ENCODE assay signal across 17 cellular contexts in genomic region chr4:8316911-8317351, GRCh38. TPM values are rescaled to one million over a fixed set of nuclear protein-coding genes. Genes with fewer than 3 reads are reported as not detected.
DNase-seq lines count a peak whose midpoint lies in the region; ATAC-seq, FAIRE-seq and TF ChIP-seq lines count a peak whose summit lies in the region.
"Had no signal": no experiment of that assay in that cellular context is flagged by ENCODE, and none has a peak within 500 bp of the region (broad histone marks: within the 10 kb centered on the region; RNA-seq: fewer than 3 reads in every experiment).

No MANE protein-coding gene starts in this region.

- no peak overlapping the region for H3K23ac ChIP-seq in H1 (ENCODE audit: insufficient read length)

- no peaks in the 10 kb centered on the region for H3K79me2 ChIP-seq in H1 (ENCODE audit: control insufficient read depth in 1 of 2, insufficient read depth in 2 of 2, low read length in 2 of 2)

- no peak overlapping the region for H3K9ac ChIP-seq in H1 (replicated peaks in 1 of 4; ENCODE audit: extremely low read depth in 1 of 4, low read depth in 3 of 4, low read length in 3 of 4)

- no peak overlapping the region for H2AK5ac ChIP-seq in H1 (ENCODE audit: low read depth, low read length)

- H3K9me3 ChIP-seq in H1 (ENCODE audit: insufficient read depth in 2 of 2, low read depth in 1 of 2, low read length in 1 of 2): no peaks in the 10 kb centered on the region; a peak in 2 of 4 replicates
- H3K9me3 ChIP-seq in aorta (ENCODE audit: control insufficient read depth, low read length): no peaks in the 10 kb centered on the region
- H3K9me3 ChIP-seq: body of pancreas had no signal

- H2BK20ac ChIP-seq in H1 (ENCODE audit: low read length): peak overlapping the region; percentile 56; the same call in 1 of the 2 replicates

- H3K23me2 ChIP-seq in H1 (ENCODE audit: low read depth, low read length): peaks cover 6% of the 10 kb centered on the region; the same call in 1 of the 2 replicates

- H3K27me3 Mint-ChIP-seq in osteocyte (ENCODE audit: unreplicated experiment): peaks cover 21% of the 10 kb centered on the region

- no peak overlapping the region for H3K14ac ChIP-seq in H1 (ENCODE audit: insufficient read length)

- POLR2A ChIA-PET in H1 (lab: Charles Lee; ENCODE audit: partially characterized antibody): no interaction called here

- WGBS in H1 (ENCODE audit: extremely low coverage in 1 of 2, insufficient coverage in 1 of 2, insufficient read length in 1 of 2, insufficient replicate concordance in 2 of 2, low coverage in 1 of 2, low lambda C conversion rate in 2 of 2, missing lambda C conversion rate in 1 of 2), 2 experiments: 91% methylated on average over 13 of the region's 15 CpGs; no CpG with 5 or more reads in 1 of the 2 experiments
- WGBS in aorta, 2 donors: 89 to 93% methylated on average over 15 of the region's 15 CpGs

- H3K56ac ChIP-seq in H1 (replicated peaks; ENCODE audit: insufficient read length, low read depth, low read length): no peak overlapping the region

- H4K5ac ChIP-seq in H1 (ENCODE audit: insufficient read length, low read depth, low read length): no peak overlapping the region

- H3K4ac ChIP-seq in H1 (replicated peaks; ENCODE audit: insufficient read length, low read depth, low read length): no peak overlapping the region

- CTCF ChIA-PET in H1 (lab: Charles Lee; ENCODE audit: partially characterized antibody): interaction anchor here (1.1 to 8.0 kb wide), 5 partner anchors 9 to 93 kb away, joined by 3 to 94 read pairs (median 5); no protein-coding TSS in a partner anchor

- no peaks in the 10 kb centered on the region for H3K36me3 Mint-ChIP-seq in osteocyte (ENCODE audit: unreplicated experiment)

- no peak for TF ChIP-seq EP300 in H1 (IDR thresholded peaks at IDR 0.05; ENCODE audit: borderline replicate concordance in 1 of 2, low read depth in 2 of 2, low read length in 2 of 2)

- H2AFZ ChIP-seq in H1 (ENCODE audit: low read length): no peak overlapping the region

- intact Hi-C loops in Right ventricle myocardium superior (cut with DNase I): loop anchor here (5.0 kb wide), 1 partner anchor 85 kb away; no protein-coding TSS in a partner anchor
- intact Hi-C loops in Right ventricle myocardium inferior (cut with DNase I): no loop called here
- intact Hi-C loops in aorta (cut with DNase I): loop anchor here in 1 of 2 donors (5.0 kb wide), 1 partner anchor 40 kb away; no protein-coding TSS in a partner anchor

- H3K4me3 ChIP-seq in H1 (ENCODE audit: extremely low read depth in 1 of 4, insufficient read depth in 2 of 4, low read depth in 3 of 4, low read length in 4 of 4): no peak overlapping the region
- no peak overlapping the region for H3K4me3 ChIP-seq in aorta (ENCODE audit: low read length in 2 of 2)
- H3K4me3 ChIP-seq: body of pancreas had no signal

- ATAC-seq in Right ventricle myocardium superior (ENCODE audit: poor library complexity): no peak
- no peak for ATAC-seq in Right ventricle myocardium inferior
- ATAC-seq in aorta (ENCODE audit: low FRiP score): no peak
- ATAC-seq in HG02759 (IDR thresholded peaks at IDR 0.05; ENCODE audit: unreplicated experiment): no peak
- ATAC-seq in HG02870 (IDR thresholded peaks at IDR 0.05; ENCODE audit: unreplicated experiment): no peak
- no peak for ATAC-seq in GM18907 (IDR thresholded peaks at IDR 0.05; ENCODE audit: unreplicated experiment)
- ATAC-seq: body of pancreas; stimulated activated naive B cell treated with anti-CD40 and anti-IgM and Interleukin-4, amounts not matched to agents 10 μg/mL and 1 μg/mL and 100 μg/mL, for 72 hours had no signal

- H3K4me1 Mint-ChIP-seq in osteocyte (ENCODE audit: unreplicated experiment): peaks cover 17% of the 10 kb centered on the region
- H3K4me1 Mint-ChIP-seq: naive B cell had no signal

- H4K8ac ChIP-seq in H1 (ENCODE audit: extremely low read depth, insufficient read depth, low read length): no peak overlapping the region

- H2BK15ac ChIP-seq in H1 (ENCODE audit: low read length): peak overlapping the region; percentile 63; the same call in 1 of the 2 replicates

- H4K20me1 ChIP-seq in H1 (replicated peaks in 1 of 2; ENCODE audit: control insufficient read depth in 1 of 2, insufficient read depth in 2 of 2, low read length in 2 of 2): peaks cover 0 to 4% of the 10 kb centered on the region in 2 experiments

- H2BK12ac ChIP-seq in H1 (ENCODE audit: low read depth, low read length): peak overlapping the region; percentile 93; the same call in 1 of the 2 replicates

- H3K79me1 ChIP-seq in H1 (ENCODE audit: low read depth, low read length): no peaks in the 10 kb centered on the region

- H3K27me3 ChIP-seq in H1 (replicated peaks in 1 of 4; ENCODE audit: control insufficient read depth in 3 of 4, extremely low read depth in 1 of 4, insufficient read depth in 3 of 4, low read length in 3 of 4) (no peaks in the 10 kb centered on the region), aorta (ENCODE audit: control insufficient read depth in 1 of 2, insufficient read depth in 2 of 2, low read length in 1 of 2) (no peaks in the 10 kb centered on the region)
- H3K27me3 ChIP-seq: body of pancreas, foreskin keratinocyte had no signal

- peak overlapping the region; percentile 45; the same call in 1 of the 2 replicates for H2BK5ac ChIP-seq in H1 (ENCODE audit: low read depth, low read length)

- no peak for TF ChIP-seq POLR2A in H1 (IDR thresholded peaks at IDR 0.05; ENCODE audit: control extremely low read depth in 1 of 2, low read depth in 2 of 2, low read length in 2 of 2)

- H3K18ac ChIP-seq in H1 (ENCODE audit: extremely low read depth, low read length): no peak overlapping the region

- FAIRE-seq in H1 (lab: Jason Lieb, UNC): no peak
- FAIRE-seq: HepG2 had no signal

- TF ChIP-seq RAD21 in H1 (IDR thresholded peaks at IDR 0.05 in 1 of 2, conservative IDR thresholded peaks at IDR 0.05 in 1 of 2; ENCODE audit: low read depth in 2 of 2, low read length in 2 of 2): no peak

- TF ChIP-seq CTCF in H1 (IDR thresholded peaks at IDR 0.05; ENCODE audit: control extremely low read depth in 1 of 3, insufficient read depth in 1 of 3, low read depth in 1 of 3, low read length in 3 of 3) (no peak), osteocyte (IDR thresholded peaks at IDR 0.05) (no peak)

- no peak overlapping the region for H2BK120ac ChIP-seq in H1 (replicated peaks; ENCODE audit: low read depth, low read length)

- peak overlapping the region; percentile 67 for H4K91ac ChIP-seq in H1 (replicated peaks; ENCODE audit: insufficient read length, low read length)

- DNase-seq in Right ventricle myocardium superior: peak; percentile 31
- DNase-seq in Right ventricle myocardium inferior (ENCODE audit: missing footprints): no peak
- DNase-seq in H1 (ENCODE audit: low read depth in 1 of 2, low spot score in 2 of 2): peak in 1 of 2 experiments; percentile 47
- peak; percentile 83 for DNase-seq in osteocyte (ENCODE audit: extremely low spot score, unreplicated experiment)
- DNase-seq in aorta: peak; percentile 34 to 68
- DNase-seq: activated naive CD4-positive, alpha-beta T cell treated with Interleukin-2 at 50 U/mL for 16 hours; foreskin keratinocyte; naive B cell; NK-92 treated with Interleukin-12 subunit alpha and Interleukin-12 subunit beta, amount 100 ng/mL, for 24 hours; stimulated activated naive B cell treated with anti-CD40 and anti-IgM and Interleukin-4, amounts not matched to agents 10 μg/mL and 1 μg/mL and 100 μg/mL, for 72 hours; T-helper 1 cell had no signal

- H3K36me3 ChIP-seq in H1 (ENCODE audit: control insufficient read depth in 2 of 4, insufficient read depth in 4 of 4, low read length in 3 of 4) (no peaks in the 10 kb centered on the region), aorta (ENCODE audit: control insufficient read depth in 1 of 2, insufficient read depth in 2 of 2, low read length in 1 of 2) (no peaks in the 10 kb centered on the region)

- H3K4me2 ChIP-seq in H1 (ENCODE audit: insufficient read depth in 1 of 2, low read depth in 2 of 2, low read length in 2 of 2): no peak overlapping the region

- H3K4me1 ChIP-seq in H1 (replicated peaks in 1 of 4; ENCODE audit: control insufficient read depth in 3 of 4, insufficient read depth in 4 of 4, low read length in 3 of 4) (peaks cover 0 to 17% (median 12%) of the 10 kb centered on the region in 4 experiments; a peak in 6 of 7 replicates), aorta (ENCODE audit: control insufficient read depth in 1 of 2, insufficient read depth in 2 of 2, low read length in 2 of 2) (no peaks in the 10 kb centered on the region)

- H3K9me3 Mint-ChIP-seq in osteocyte (ENCODE audit: unreplicated experiment): peaks cover 19% of the 10 kb centered on the region

- H3K27ac Mint-ChIP-seq in osteocyte (ENCODE audit: unreplicated experiment): no peak overlapping the region
- H3K27ac Mint-ChIP-seq: naive B cell; stimulated activated naive B cell treated with anti-CD40 and anti-IgM and Interleukin-4, amounts not matched to agents 10 μg/mL and 1 μg/mL and 100 μg/mL, for 72 hours had no signal

- H3K4me3 Mint-ChIP-seq in osteocyte (ENCODE audit: unreplicated experiment): no peak overlapping the region
- H3K4me3 Mint-ChIP-seq: naive B cell; stimulated activated naive B cell treated with anti-CD40 and anti-IgM and Interleukin-4, amounts not matched to agents 10 μg/mL and 1 μg/mL and 100 μg/mL, for 72 hours had no signal

- no peak overlapping the region for H3K27ac ChIP-seq in H1 (ENCODE audit: low read depth, low read length)
- no peak overlapping the region for H3K27ac ChIP-seq in aorta (ENCODE audit: low read depth in 1 of 2, low read length in 2 of 2)
- H3K27ac ChIP-seq: body of pancreas, foreskin keratinocyte had no signal

TF ChIP-seq in H1, 55 proteins besides CTCF, POLR2A, EP300 and RAD21 (continues in another document):
- TF ChIP-seq KDM5A (IDR thresholded peaks at IDR 0.05; ENCODE audit: low read length) (no peak), POU5F1 (IDR thresholded peaks at IDR 0.05; ENCODE audit: low read depth, low read length) (no peak)

RNA-seq across cellular contexts. Expression of gene HTRA3, which starts 47.4 kb away (rescaled TPM):
- total RNA-seq in Right ventricle myocardium superior (123 TPM), Right ventricle myocardium inferior (131 TPM), osteocyte (0.16 and 0.37 TPM in 2 replicates), aorta (100 to 1,000 TPM in 1 of 2 donors, 10 to 100 TPM in 1; 31.8 to 129 TPM)
- total RNA-seq in H1 (2021; fragmentation: NEBNext Ultra II Directional; extraction: Animal tissue kit (Norgen Biotek cat#: 25700)): 2.9 and 3.2 TPM in 2 replicates
- polyA plus RNA-seq in H1 (2011; rRNA removed) (4.5 and 5.8 TPM in 2 replicates), aorta (1 to 10 TPM; 1.1 to 5.2 TPM)
- polyA plus RNA-seq in H1 (2011; cell fraction: cytosol; rRNA removed): 3.3 TPM
- 3.1 TPM for polyA plus RNA-seq in H1 (2011; cell fraction: nucleus; rRNA removed)
- 2.8 to 5.6 TPM (median 4.0 TPM) in 4 replicates for polyA plus RNA-seq in H1 (2012, experiment 1 of 2)
- polyA plus RNA-seq in H1 (2012, experiment 2 of 2): 3.3 TPM
- 3.4 TPM for polyA plus RNA-seq in H1 (2013, experiment 1 of 2)
- 3.3 TPM for polyA plus RNA-seq in H1 (2013, experiment 2 of 2)
- polyA minus RNA-seq in H1 (2011; rRNA and poly(A)+ RNA removed): 1.1 and 1.2 TPM in 2 replicates
- polyA minus RNA-seq in H1 (2011; cell fraction: cytosol; rRNA and poly(A)+ RNA removed): 1.2 TPM
- 1.3 TPM for polyA minus RNA-seq in H1 (2011; cell fraction: nucleus; rRNA and poly(A)+ RNA removed)
- total RNA-seq: foreskin keratinocyte, HepG2, MCF 10A had no signal
- polyA plus RNA-seq: foreskin keratinocyte had no signal
